In genomic region chr4:56976283-56976877, GRCh38 we compare ENCODE assay signal across 8 cellular contexts. TPM values are rescaled to one million over a fixed set of nuclear protein-coding genes. Genes with fewer than 3 reads are reported as not detected.
DNase-seq lines count a peak whose midpoint lies in the region; ATAC-seq and TF ChIP-seq lines count a peak whose summit lies in the region.

No MANE protein-coding gene starts in this region.

- no peaks in the 10 kb centered on the region for H3K27me3 ChIP-seq in Panc1 (ENCODE audit: control insufficient read depth, insufficient read depth, low read length)

- intact Hi-C loops in Panc1 (cut with micrococcal nuclease; ENCODE audit: unreplicated experiment) = no loop called here

- H3K4me3 ChIP-seq in Panc1 (ENCODE audit: low read depth in 2 of 2, low read length in 2 of 2) = peak overlapping the region; percentile 74 to 96

- H3K9me3 ChIP-seq in Panc1 (ENCODE audit: control insufficient read depth, insufficient read depth, low read depth, low read length) = no peaks in the 10 kb centered on the region

- no TSS peak for BruUV-seq in Panc1 (replicated peaks; lab: Mats Ljungman, UMichigan)

- peak overlapping the region; percentile 58 to 99 for H3K27ac Mint-ChIP-seq in effector memory CD8-positive, alpha-beta T cell
- H3K27ac Mint-ChIP-seq in naive B cell = peak overlapping the region in 4 of 6 donors; percentile 14 to 88 (median 80)

- H3K4me1 Mint-ChIP-seq in effector memory CD8-positive, alpha-beta T cell (ENCODE audit: low read depth in 2 of 2) = peaks cover 37 to 53% of the 10 kb centered on the region in 2 donors
- H3K4me1 Mint-ChIP-seq in naive B cell = peaks cover 40 to 59% (median 55%) of the 10 kb centered on the region in 3 donors

- peak overlapping the region; percentile 100 for H3K4me3 Mint-ChIP-seq in effector memory CD8-positive, alpha-beta T cell
- H3K4me3 Mint-ChIP-seq in naive B cell = peak overlapping the region; percentile 98 to 100 (median 100)

- no peaks in the 10 kb centered on the region for H3K27me3 Mint-ChIP-seq in effector memory CD8-positive, alpha-beta T cell
- no peaks in the 10 kb centered on the region for H3K27me3 Mint-ChIP-seq in naive B cell

- H3K27ac ChIP-seq in Panc1 (ENCODE audit: low read length) = peak overlapping the region; percentile 59

- in situ Hi-C loops in Panc1 (cut with HindIII; ENCODE audit: low pct_unique_long_range_greater_than_20kb, low sequenced_read_pairs) = no loop called here

- TF ChIP-seq CTCF in Panc1 (IDR thresholded peaks at IDR 0.05) = no peak

- CTCF ChIA-PET in Panc1 (lab: Charles Lee) = no interaction called here

- ATAC-seq in Panc1 (peak; percentile 4), naive B cell (ENCODE audit: low read depth in 2 of 2) (no peak), GM19397 (IDR thresholded peaks at IDR 0.05; ENCODE audit: unreplicated experiment) (no peak)
- ATAC-seq in effector memory CD8-positive, alpha-beta T cell (replicated peaks) = no peak

- POLR2A ChIA-PET in Panc1 (lab: Charles Lee) = no interaction called here

- peaks cover 3% of the 10 kb centered on the region; the same call in 1 of the 2 replicates for H3K4me1 ChIP-seq in Panc1 (ENCODE audit: control insufficient read depth, insufficient read depth, low read length)

- peaks cover 68% of the 10 kb centered on the region for H3K36me3 Mint-ChIP-seq in effector memory CD8-positive, alpha-beta T cell (ENCODE audit: insufficient read depth)
- H3K36me3 Mint-ChIP-seq in naive B cell = peaks cover 14 to 28% of the 10 kb centered on the region in 2 donors

- peaks cover 27% of the 10 kb centered on the region for H3K36me3 ChIP-seq in Panc1 (ENCODE audit: control insufficient read depth, insufficient read depth, low read length)

- no peaks in the 10 kb centered on the region for H3K9me3 Mint-ChIP-seq in effector memory CD8-positive, alpha-beta T cell
- peaks cover 0 to 3% (median 0%) of the 10 kb centered on the region in 7 donors for H3K9me3 Mint-ChIP-seq in naive B cell

- DNase-seq in DMS79 treated with DMSO at 0.1 percent for 48 hours (lab: John Stamatoyannopoulos, UW) (peak; percentile 10), DMS79 (lab: John Stamatoyannopoulos, UW) (no peak), Panc1 (ENCODE audit: low read depth, low spot score) (no peak), naive B cell (no peak), midbrain (lab: John Stamatoyannopoulos, UW) (no peak), superior temporal gyrus (ENCODE audit: extremely low spot score) (no peak)
- no peak for DNase-seq in effector memory CD8-positive, alpha-beta T cell

RNA-seq across cellular contexts. Expression of gene NOA1, which starts 1.0 kb away (rescaled TPM):
- total RNA-seq in Panc1 (2021; ENCODE audit: unreplicated experiment) = 11.8 TPM
- 9.3 TPM for polyA plus RNA-seq in Panc1 (2012; ENCODE audit: insufficient read length)
- polyA plus RNA-seq in naive B cell (ENCODE audit: low read depth in 6 of 6) = 10 to 100 TPM; 14.3 to 23.7 (median 18.3) TPM

RNA-seq across cellular contexts. Expression of gene POLR2B, which starts 2.3 kb away (rescaled TPM):
- 84.1 TPM for total RNA-seq in Panc1 (2021; ENCODE audit: unreplicated experiment)
- 37.2 TPM for polyA plus RNA-seq in Panc1 (2012; ENCODE audit: insufficient read length)
- polyA plus RNA-seq in naive B cell (ENCODE audit: low read depth in 6 of 6) = 10 to 100 TPM; 35.2 to 54.1 (median 42.6) TPM
